ENCODE assay signal across 7 cellular contexts in genomic region chr12:6767301-6767591, GRCh38. TPM values are rescaled to one million over a fixed set of nuclear protein-coding genes. Genes with fewer than 3 reads are reported as not detected.
DNase-seq lines count a peak whose midpoint lies in the region; ATAC-seq and TF ChIP-seq lines count a peak whose summit lies in the region.

No MANE protein-coding gene starts in this region.

- H3K9me3 Mint-ChIP-seq in WTC11, result no peaks in the 10 kb centered on the region

- ATAC-seq in WTC11 (no peak), HG03097 (IDR thresholded peaks at IDR 0.05; ENCODE audit: low FRiP score, unreplicated experiment) (no peak)

- H3K4me1 Mint-ChIP-seq in WTC11, result peaks cover 70% of the 10 kb centered on the region

- H3K27me3 Mint-ChIP-seq in WTC11 (ENCODE audit: low read depth), result peaks cover 16% of the 10 kb centered on the region

- TF ChIP-seq POLR2A in spleen (IDR thresholded peaks at IDR 0.05), result no peak

- peak overlapping the region; percentile 93 for H3K4me3 ChIP-seq in HFF-Myc (replicated peaks; ENCODE audit: low read depth, low read length)
- peak overlapping the region; percentile 72 to 80 for H3K4me3 ChIP-seq in right atrium auricular region
- peak overlapping the region; percentile 46 to 80 (median 57) for H3K4me3 ChIP-seq in spleen

- H3K27me3 ChIP-seq in right atrium auricular region (no peaks in the 10 kb centered on the region), spleen (replicated peaks in 1 of 7) (peaks cover 0 to 72% (median 11%) of the 10 kb centered on the region in 7 donors)

- CTCF ChIA-PET in WTC11 (lab: Charles Lee), result interaction anchor here (1.0 to 10.5 kb wide), 21 partner anchors 11 to 147 kb away, joined by 3 to 234 read pairs (median 7); partner anchors contain the start of genes CDCA3, COPS7A, GNB3 and GPR162

- H3K27ac Mint-ChIP-seq in WTC11, result peak overlapping the region; percentile 80

- TF ChIP-seq CTCF in HFF-Myc (IDR thresholded peaks at IDR 0.05; ENCODE audit: low read depth, low read length, missing control alignments), result no peak
- no peak for TF ChIP-seq CTCF in WTC11 (IDR thresholded peaks at IDR 0.05)
- TF ChIP-seq CTCF in right atrium auricular region (IDR thresholded peaks at IDR 0.05), result no peak
- no peak for TF ChIP-seq CTCF in spleen (IDR thresholded peaks at IDR 0.05 in 8 of 11, conservative IDR thresholded peaks at IDR 0.05 in 3 of 11)

- POLR2A ChIA-PET in WTC11 (lab: Charles Lee), result interaction anchor here (1.0 to 5.4 kb wide), 13 partner anchors 10 to 274 kb away, joined by 3 to 84 read pairs (median 5); partner anchors contain the start of genes GPR162, MLF2, MRPL51 and SPSB2

- H3K27ac ChIP-seq in right atrium auricular region (peak overlapping the region; percentile 80 to 88), spleen (peak overlapping the region; percentile 5 to 91 (median 82))

- no peaks in the 10 kb centered on the region for H3K9me3 ChIP-seq in right atrium auricular region
- no peaks in the 10 kb centered on the region for H3K9me3 ChIP-seq in spleen

- H3K36me3 Mint-ChIP-seq in WTC11, result peaks cover 13% of the 10 kb centered on the region

- peak overlapping the region; percentile 98 for H3K4me3 Mint-ChIP-seq in WTC11

- H3K4me1 ChIP-seq in right atrium auricular region, result peaks cover 0 to 59% of the 10 kb centered on the region in 2 donors
- H3K4me1 ChIP-seq in spleen, result peaks cover 9 to 82% (median 64%) of the 10 kb centered on the region in 6 donors

- 3 to 5% (median 4%) methylated on average over 17 of the region's 17 CpGs for WGBS in spleen, 5 donors

- H3K36me3 ChIP-seq in right atrium auricular region, result peaks cover 6% of the 10 kb centered on the region
- peaks cover 0 to 21% (median 0%) of the 10 kb centered on the region in 6 donors for H3K36me3 ChIP-seq in spleen

- intact Hi-C loops in spleen (cut with DNase I; ENCODE audit: low total_unique reads), result no loop called here

- DNase-seq in HFF-Myc (ENCODE audit: extremely low read depth, low read depth), result no peak
- no peak for DNase-seq in WTC11 (ENCODE audit: low spot score)
- DNase-seq in right atrium auricular region (ENCODE audit: low spot score), result no peak
- DNase-seq in spleen, result no peak
- DNase-seq in stimulated activated naive CD4-positive, alpha-beta T cell (lab: John Stamatoyannopoulos, UW), result no peak
- no peak for DNase-seq in effector CD4-positive, alpha-beta T cell

TF ChIP-seq in WTC11, 78 proteins besides CTCF, POLR2A, EP300 and RAD21:
- TF ChIP-seq MAX (CRISPR knock-in tag; IDR thresholded peaks at IDR 0.05), result 0 out of 2 replicates have a peak, but pooled peaks have one; percentile 0
- TF ChIP-seq GRHL2 (CRISPR knock-in tag; IDR thresholded peaks at IDR 0.05; ENCODE audit: insufficient replicate concordance, severe bottlenecking), result no peak

RNA-seq across cellular contexts. Expression of gene PTMS, which starts 1.1 kb away (rescaled TPM):
- total RNA-seq in WTC11 (2021) (370 to 539 TPM (median 525 TPM) in 3 replicates), right atrium auricular region (100 to 1,000 TPM in 1 of 2 donors, 10 to 100 TPM in 1; 67.8 to 119 TPM), spleen (100 to 1,000 TPM in 1 of 7 donors, 10 to 100 TPM in 6; 47.4 to 130 (median 89.1) TPM)
- polyA plus RNA-seq in spleen, result 100 to 1,000 TPM in 2 of 3 donors, 10 to 100 TPM in 1; 70.5 to 169 (median 102) TPM

RNA-seq across cellular contexts. Expression of gene LAG3, which starts 5.1 kb away (rescaled TPM):
- total RNA-seq in WTC11 (2021) (2.4 to 2.6 TPM (median 2.6 TPM) in 3 replicates), right atrium auricular region (under 1 TPM in 1 of 2 donors, not detected in 1; 0.47 TPM), spleen (10 to 100 TPM in 6 of 7 donors, 1 to 10 TPM in 1; 9.4 to 29.4 (median 17.9) TPM)
- polyA plus RNA-seq in spleen, result 1 to 10 TPM; 3.7 to 4.7 (median 4.5) TPM

RNA-seq across cellular contexts. Expression of gene MLF2, which starts 14.3 kb away (rescaled TPM):
- total RNA-seq in WTC11 (2021) (226 to 236 TPM (median 229 TPM) in 3 replicates), right atrium auricular region (100 to 1,000 TPM; 121 to 138 TPM), spleen (100 to 1,000 TPM in 5 of 7 donors, 10 to 100 TPM in 2; 85.4 to 123 (median 104) TPM)
- polyA plus RNA-seq in spleen, result 100 to 1,000 TPM in 2 of 3 donors, 10 to 100 TPM in 1; 78.0 to 116 (median 101) TPM

RNA-seq across cellular contexts. Expression of gene CD4, which starts 22.1 kb away (rescaled TPM):
- total RNA-seq in WTC11 (2021), result 2.5 to 3.3 TPM (median 2.7 TPM) in 3 replicates
- 1 to 10 TPM; 3.2 to 7.3 TPM for total RNA-seq in right atrium auricular region
- 100 to 1,000 TPM; 104 to 207 (median 180) TPM for total RNA-seq in spleen
- 10 to 100 TPM; 21.8 to 32.8 (median 23.3) TPM for polyA plus RNA-seq in spleen

RNA-seq across cellular contexts. Expression of gene COPS7A, which starts 43.4 kb away (rescaled TPM):
- total RNA-seq in WTC11 (2021), result 41.2 to 43.8 TPM (median 41.4 TPM) in 3 replicates
- total RNA-seq in right atrium auricular region, result 10 to 100 TPM; 72.7 to 73.6 TPM
- total RNA-seq in spleen, result 10 to 100 TPM; 40.5 to 61.9 (median 49.9) TPM
- 10 to 100 TPM; 29.6 to 50.6 (median 33.7) TPM for polyA plus RNA-seq in spleen
